ENCODE assay signal across 28 cellular contexts in genomic region chr12:130976171-130976720, GRCh38. TPM values are rescaled to one million over a fixed set of nuclear protein-coding genes. Genes with fewer than 3 reads are reported as not detected.
"Had no signal": no experiment of that assay in that cellular context is flagged by ENCODE, and none has a peak within 500 bp of the region (broad histone marks: within the 10 kb centered on the region; RNA-seq: fewer than 3 reads in every experiment).

No MANE protein-coding gene starts in this region.

- H3K9me3 Mint-ChIP-seq: mesothelial cell of epicardium; naive B cell; natural killer cell; nephron progenitor cell; neural progenitor cell; stimulated activated memory B cell treated with anti-CD40 and anti-IgM and Interleukin-4, amounts not matched to agents 10 μg/mL and 1 μg/mL and 100 μg/mL, for 72 hours; stimulated activated naive CD8-positive, alpha-beta T cell treated with anti-CD3 and anti-CD28 coated beads, Interleukin-15, amount 100 ng/mL, for 72 hours; type B pancreatic cell had no signal

- H3K4me3 ChIP-seq: lower lobe of right lung, neural progenitor cell, ovary, spleen, tibial nerve, vagina had no signal

- H3K4me1 ChIP-seq: lower lobe of right lung, neural progenitor cell had no signal

- H3K4me3 Mint-ChIP-seq: mesothelial cell of epicardium; naive B cell; natural killer cell; nephron progenitor cell; neural progenitor cell; stimulated activated memory B cell treated with anti-CD40 and anti-IgM and Interleukin-4, amounts not matched to agents 10 μg/mL and 1 μg/mL and 100 μg/mL, for 72 hours; stimulated activated naive CD8-positive, alpha-beta T cell treated with anti-CD3 and anti-CD28 coated beads, Interleukin-15, amount 100 ng/mL, for 72 hours; type B pancreatic cell had no signal

- H3K9ac ChIP-seq: neural progenitor cell had no signal

- H3K27ac Mint-ChIP-seq: mesothelial cell of epicardium; natural killer cell; progenitor cell of endocrine pancreas; stimulated activated memory B cell treated with anti-CD40 and anti-IgM and Interleukin-4, amounts not matched to agents 10 μg/mL and 1 μg/mL and 100 μg/mL, for 72 hours; type B pancreatic cell had no signal

- H3K27ac ChIP-seq: lower lobe of right lung, neural progenitor cell, ovary, spleen, vagina had no signal

- H3K4me1 Mint-ChIP-seq: stimulated activated naive CD8-positive, alpha-beta T cell treated with anti-CD3 and anti-CD28 coated beads, Interleukin-15, amount 100 ng/mL, for 72 hours had no signal

- H3K36me3 Mint-ChIP-seq: mesothelial cell of epicardium; natural killer cell; neural progenitor cell; stimulated activated memory B cell treated with anti-CD40 and anti-IgM and Interleukin-4, amounts not matched to agents 10 μg/mL and 1 μg/mL and 100 μg/mL, for 72 hours; type B pancreatic cell had no signal

- DNase-seq: hippocampal formation; kidney glomerular epithelial cell; left cardiac atrium; lower lobe of right lung; mammary epithelial cell; mesenchymal stem cell; naive B cell; natural killer cell; nephron progenitor cell; ovary; right cardiac atrium; small intestine; spleen; stimulated activated CD4-positive, alpha-beta T cell treated with anti-CD3 and anti-CD28 coated beads, Interleukin-4, amount 100 ng/mL, for 24 hours; stimulated activated naive CD4-positive, alpha-beta T cell treated with Interleukin-2 at 50 U/mL for 16 hours; stimulated activated naive CD8-positive, alpha-beta T cell treated with anti-CD3 and anti-CD28 coated beads, Interleukin-15, amount 100 ng/mL, for 72 hours; substantia nigra had no signal

- H3K27me3 Mint-ChIP-seq: naive B cell, type B pancreatic cell had no signal

- ATAC-seq: left cardiac atrium; left lobe of liver; lower lobe of right lung; natural killer cell; right cardiac atrium; sciatic nerve; stimulated activated memory B cell treated with anti-CD40 and anti-IgM and Interleukin-4, amounts not matched to agents 10 μg/mL and 1 μg/mL and 100 μg/mL, for 72 hours; stimulated activated naive CD8-positive, alpha-beta T cell treated with anti-CD3 and anti-CD28 coated beads, Interleukin-15, amount 100 ng/mL, for 72 hours had no signal

- H3K27me3 ChIP-seq: neural progenitor cell, ovary, tibial nerve, vagina had no signal

- H3K9me3 ChIP-seq: lower lobe of right lung, ovary, spleen, tibial nerve, vagina had no signal

- H3K36me3 ChIP-seq: neural progenitor cell, ovary, spleen, tibial nerve had no signal

RNA-seq across cellular contexts. Expression of gene ADGRD1, which starts 22.5 kb away (rescaled TPM):
- total RNA-seq: mammary epithelial cell, pulmonary artery endothelial cell had no signal
- polyA plus RNA-seq: keratinocyte, mammary epithelial cell had no signal
